ENCODE assay signal across 10 cellular contexts in the genomic region with DNA sequence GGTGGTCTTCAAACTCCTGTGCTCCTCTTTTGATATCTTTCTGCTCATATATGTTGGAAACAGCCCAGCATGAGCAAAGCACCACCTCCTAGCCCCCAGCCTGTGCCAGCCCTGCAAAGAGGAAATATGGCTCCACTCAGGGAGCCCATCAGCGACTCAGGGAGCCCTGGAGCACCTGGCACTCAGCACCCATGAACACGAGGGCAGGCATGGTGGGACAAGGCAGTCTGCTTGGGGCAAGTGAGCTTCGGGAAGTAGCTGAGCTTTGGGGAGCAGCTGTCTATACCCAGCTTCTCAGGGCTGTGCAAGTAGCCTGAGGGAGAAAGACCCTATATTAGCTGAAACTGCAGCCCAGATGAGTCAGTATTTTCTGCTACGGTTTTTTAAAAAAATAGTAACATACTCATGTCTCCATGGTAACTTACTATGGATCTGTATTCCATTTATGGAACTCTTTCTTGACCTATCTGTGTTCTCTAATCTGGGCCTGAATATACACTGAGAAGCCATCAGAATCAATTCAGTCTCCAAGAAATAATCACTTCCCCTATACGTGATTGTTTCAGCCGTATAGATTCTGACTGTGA. TPM values are rescaled to one million over a fixed set of nuclear protein-coding genes. Genes with fewer than 3 reads are reported as not detected.
A peak's percentile ranks its signal among the peaks of the same experiment; 100 is the strongest.
DNase-seq lines count a peak whose midpoint lies in the region; ATAC-seq and TF ChIP-seq lines count a peak whose summit lies in the region.
"Had no signal": no experiment of that assay in that cellular context is flagged by ENCODE, and none has a peak within 500 bp of the region (broad histone marks: within the 10 kb centered on the region; RNA-seq: fewer than 3 reads in every experiment).

No MANE protein-coding gene starts in this region.

- peaks cover 1 to 2% (median 2%) of the 10 kb centered on the region in 3 donors for H3K27me3 Mint-ChIP-seq in CD14-positive monocyte (ENCODE audit: low read depth in 3 of 3)
- H3K27me3 Mint-ChIP-seq in IgD-negative memory B cell, result peaks cover 21% of the 10 kb centered on the region
- H3K27me3 Mint-ChIP-seq in natural killer cell (ENCODE audit: low read depth in 2 of 2), result peaks cover 6 to 43% of the 10 kb centered on the region in 2 donors
- peaks cover 48% of the 10 kb centered on the region for H3K27me3 Mint-ChIP-seq in stimulated activated memory B cell treated with anti-CD40 and anti-IgM and Interleukin-4, amounts not matched to agents 10 μg/mL and 1 μg/mL and 100 μg/mL, for 72 hours

- peaks cover 12 to 13% of the 10 kb centered on the region in 2 donors for H3K36me3 Mint-ChIP-seq in CD14-positive monocyte
- H3K36me3 Mint-ChIP-seq in IgD-negative memory B cell, result no peaks in the 10 kb centered on the region
- no peaks in the 10 kb centered on the region for H3K36me3 Mint-ChIP-seq in natural killer cell
- H3K36me3 Mint-ChIP-seq in stimulated activated memory B cell treated with anti-CD40 and anti-IgM and Interleukin-4, amounts not matched to agents 10 μg/mL and 1 μg/mL and 100 μg/mL, for 72 hours, result no peaks in the 10 kb centered on the region

- peaks cover 24% of the 10 kb centered on the region for H3K4me1 Mint-ChIP-seq in CD14-positive monocyte
- H3K4me1 Mint-ChIP-seq in IgD-negative memory B cell, result peaks cover 9 to 19% (median 17%) of the 10 kb centered on the region in 3 donors
- peaks cover 20 to 29% of the 10 kb centered on the region in 2 donors for H3K4me1 Mint-ChIP-seq in natural killer cell
- peaks cover 11% of the 10 kb centered on the region for H3K4me1 Mint-ChIP-seq in stimulated activated memory B cell treated with anti-CD40 and anti-IgM and Interleukin-4, amounts not matched to agents 10 μg/mL and 1 μg/mL and 100 μg/mL, for 72 hours

- H3K9me3 Mint-ChIP-seq in CD14-positive monocyte (peaks cover 0 to 2% (median 0%) of the 10 kb centered on the region in 7 donors), IgD-negative memory B cell (no peaks in the 10 kb centered on the region), natural killer cell (no peaks in the 10 kb centered on the region)
- no peaks in the 10 kb centered on the region for H3K9me3 Mint-ChIP-seq in stimulated activated memory B cell treated with anti-CD40 and anti-IgM and Interleukin-4, amounts not matched to agents 10 μg/mL and 1 μg/mL and 100 μg/mL, for 72 hours

- intact Hi-C loops in CD14-positive monocyte (cut with micrococcal nuclease), result loop anchor here (5.0 kb wide), 1 partner anchor 72 kb away; no protein-coding TSS in a partner anchor
- intact Hi-C loops in natural killer cell (cut with micrococcal nuclease), result loop anchor here (5.0 kb wide), 1 partner anchor 37 kb away; no protein-coding TSS in a partner anchor

- TF ChIP-seq CTCF in CD14-positive monocyte (IDR thresholded peaks at IDR 0.05) (no peak), choroid plexus epithelial cell (conservative IDR thresholded peaks at IDR 0.05; ENCODE audit: low read depth, low read length) (no peak), natural killer cell (IDR thresholded peaks at IDR 0.05) (no peak)

- DNase-seq in CD14-positive monocyte (ENCODE audit: low spot score), result no peak
- DNase-seq in choroid plexus epithelial cell (ENCODE audit: low read depth), result peak; percentile 30
- DNase-seq in natural killer cell, result no peak
- no peak for DNase-seq in DMS153 treated with DMSO at 0.1 percent for 48 hours (lab: John Stamatoyannopoulos, UW; ENCODE audit: unreplicated experiment)
- no peak for DNase-seq in NCI-H69 (lab: John Stamatoyannopoulos, UW)
- DNase-seq: NCI-H2081 treated with DMSO at 0.1 percent for 48 hours had no signal

- H3K4me3 ChIP-seq in choroid plexus epithelial cell (ENCODE audit: low read depth, low read length), result no peak overlapping the region
- H3K4me3 ChIP-seq: SK-N-MC had no signal

- H3K4me3 Mint-ChIP-seq in CD14-positive monocyte (peak overlapping the region; percentile 79 to 91), IgD-negative memory B cell (peak overlapping the region in 3 of 4 donors; percentile 50 to 86 (median 79)), natural killer cell (peak overlapping the region; percentile 94)
- H3K4me3 Mint-ChIP-seq in stimulated activated memory B cell treated with anti-CD40 and anti-IgM and Interleukin-4, amounts not matched to agents 10 μg/mL and 1 μg/mL and 100 μg/mL, for 72 hours, result no peak overlapping the region

- peak overlapping the region in 4 of 7 donors; percentile 89 to 97 (median 92) for H3K27ac Mint-ChIP-seq in CD14-positive monocyte
- H3K27ac Mint-ChIP-seq in IgD-negative memory B cell, result no peak overlapping the region
- no peak overlapping the region for H3K27ac Mint-ChIP-seq in natural killer cell
- no peak overlapping the region for H3K27ac Mint-ChIP-seq in stimulated activated memory B cell treated with anti-CD40 and anti-IgM and Interleukin-4, amounts not matched to agents 10 μg/mL and 1 μg/mL and 100 μg/mL, for 72 hours

- ATAC-seq in natural killer cell, result no peak
- ATAC-seq in stimulated activated memory B cell treated with anti-CD40 and anti-IgM and Interleukin-4, amounts not matched to agents 10 μg/mL and 1 μg/mL and 100 μg/mL, for 72 hours, result no peak
- no peak for ATAC-seq in HG02798 (IDR thresholded peaks at IDR 0.05; ENCODE audit: poor library complexity, unreplicated experiment)

RNA-seq across cellular contexts. Expression of a gene that starts 1.6 kb away (rescaled TPM):
- polyA plus RNA-seq in CD14-positive monocyte (10 to 100 TPM; 54.2 to 59.5 TPM), IgD-negative memory B cell (2.8 TPM)
- total RNA-seq in natural killer cell, result 10 to 100 TPM; 10.6 to 36.9 (median 18.5) TPM

Comparison
In these comparisons a context has a peak if more than half of its experiments do, and no peak if none do; other contexts are left out.
1. H3K27ac Mint-ChIP-seq: peak in CD14-positive monocyte (4 of 7); none in IgD-negative memory B cell (0 of 3), natural killer cell (0 of 2) and stimulated activated memory B cell treated with anti-CD40 and anti-IgM and Interleukin-4, amounts not matched to agents 10 μg/mL and 1 μg/mL and 100 μg/mL, for 72 hours (single experiment).
2. RNA of a gene that starts 1.6 kb away (polyA plus RNA-seq): 54.2 to 59.5 TPM in CD14-positive monocyte; 2.8 TPM in IgD-negative memory B cell (single experiment); every median in the first group is over 10 times any median in the second.